Comparison of ENCODE assay signal across 1 cellular context in genomic region chr14:50396636-50397460, GRCh38.
TF ChIP-seq lines count a peak whose summit lies in the region.

Gene CDKL1 (minus strand): TSS chr14:50396881. CDS start chr14:50395868, 1,013 bp downstream.

TF ChIP-seq in HEK293, 187 proteins besides CTCF, POLR2A, EP300 and RAD21 (continued from another document):
- TF ChIP-seq ZNF148 (tag by site-specific recombination; IDR thresholded peaks at IDR 0.05; ENCODE audit: borderline replicate concordance) (no peak), ZNF660 (tag by site-specific recombination; IDR thresholded peaks at IDR 0.05) (peak; percentile 38; the same call in 1 of the 2 replicates), ZNF777 (tag by site-specific recombination; IDR thresholded peaks at IDR 0.05; ENCODE audit: borderline replicate concordance) (no peak), ZNF776 (tag by site-specific recombination; IDR thresholded peaks at IDR 0.05; ENCODE audit: borderline replicate concordance) (no peak), ZNF202 (tag by site-specific recombination; IDR thresholded peaks at IDR 0.05; ENCODE audit: borderline replicate concordance) (no peak), SP3 (tag by site-specific recombination; IDR thresholded peaks at IDR 0.05) (peak; percentile 28; the same call in 1 of the 2 replicates), ZNF366 (tag by site-specific recombination; conservative IDR thresholded peaks at IDR 0.05) (no peak), ZNF112 (tag by site-specific recombination; IDR thresholded peaks at IDR 0.05) (no peak), ZFHX2 (tag by site-specific recombination; conservative IDR thresholded peaks at IDR 0.05) (peak; percentile 76), SETDB1 (IDR thresholded peaks at IDR 0.05; ENCODE audit: insufficient read length, low read length) (no peak)
TF ChIP-seq in HEK293: peak in this region for 21.
